ENCODE assay signal across 8 cellular contexts in genomic region chr5:35618791-35619190, GRCh38. TPM values are rescaled to one million over a fixed set of nuclear protein-coding genes. Genes with fewer than 3 reads are reported as not detected.
DNase-seq lines count a peak whose midpoint lies in the region; ATAC-seq and TF ChIP-seq lines count a peak whose summit lies in the region.

No MANE protein-coding gene starts in this region.

- no peaks in the 10 kb centered on the region for H3K27me3 Mint-ChIP-seq in activated naive CD4-positive, alpha-beta T cell treated with anti-CD3 and anti-CD28 coated beads, Interleukin-2, amount 50 U/mL, for 24 hours
- no peaks in the 10 kb centered on the region for H3K27me3 Mint-ChIP-seq in activated CD8-positive, alpha-beta T cell treated with anti-CD3 and anti-CD28 coated beads, Interleukin-2, amount 10 ng/mL, durations not matched to agents 7 days and 5 days (ENCODE audit: low read depth)
- H3K27me3 Mint-ChIP-seq in immature natural killer cell (ENCODE audit: low read depth in 3 of 3), result peaks cover 0 to 12% (median 2%) of the 10 kb centered on the region in 3 donors

- POLR2A ChIA-PET in activated CD8-positive, alpha-beta T cell treated with anti-CD3 and anti-CD28 coated beads, Interleukin-2, amount 10 ng/mL, durations not matched to agents 7 days and 5 days (lab: Charles Lee), result interaction anchor here (1.1 kb wide), 1 partner anchor 139 kb away, joined by 3 read pairs; no protein-coding TSS in a partner anchor

- H3K9me3 ChIP-seq in thoracic aorta, result no peaks in the 10 kb centered on the region

- H3K27ac Mint-ChIP-seq in activated naive CD4-positive, alpha-beta T cell treated with anti-CD3 and anti-CD28 coated beads, Interleukin-2, amount 50 U/mL, for 24 hours, result no peak overlapping the region
- H3K27ac Mint-ChIP-seq in activated CD8-positive, alpha-beta T cell treated with anti-CD3 and anti-CD28 coated beads, Interleukin-2, amount 10 ng/mL, durations not matched to agents 7 days and 5 days, result peak overlapping the region; percentile 96
- H3K27ac Mint-ChIP-seq in immature natural killer cell, result peak overlapping the region; percentile 57 to 99 (median 76)

- peaks cover 3 to 12% of the 10 kb centered on the region in 2 donors for H3K4me1 ChIP-seq in thoracic aorta (ENCODE audit: control insufficient read depth in 1 of 2, low read depth in 2 of 2)

- H3K36me3 Mint-ChIP-seq in activated naive CD4-positive, alpha-beta T cell treated with anti-CD3 and anti-CD28 coated beads, Interleukin-2, amount 50 U/mL, for 24 hours, result peaks cover 1% of the 10 kb centered on the region
- H3K36me3 Mint-ChIP-seq in activated CD8-positive, alpha-beta T cell treated with anti-CD3 and anti-CD28 coated beads, Interleukin-2, amount 10 ng/mL, durations not matched to agents 7 days and 5 days (ENCODE audit: low read depth), result peaks cover 5% of the 10 kb centered on the region
- peaks cover 0 to 3% (median 0%) of the 10 kb centered on the region in 3 donors for H3K36me3 Mint-ChIP-seq in immature natural killer cell

- CTCF ChIA-PET in activated CD8-positive, alpha-beta T cell treated with anti-CD3 and anti-CD28 coated beads, Interleukin-2, amount 10 ng/mL, durations not matched to agents 7 days and 5 days (lab: Charles Lee), result interaction anchor here (0.8 to 4.8 kb wide), 8 partner anchors 8 to 307 kb away, joined by 3 to 41 read pairs (median 6); no protein-coding TSS in a partner anchor

- no peak for DNase-seq in activated naive CD4-positive, alpha-beta T cell treated with anti-CD3 and anti-CD28 coated beads, Interleukin-2, amount 50 U/mL, for 16 hours
- no peak for DNase-seq in activated CD8-positive, alpha-beta T cell treated with anti-CD3 and anti-CD28 coated beads, Interleukin-2, amount 10 ng/mL, durations not matched to agents 7 days and 5 days
- no peak for DNase-seq in immature natural killer cell
- no peak for DNase-seq in thoracic aorta (ENCODE audit: low spot score)
- DNase-seq in GM10266 (ENCODE audit: extremely low spot score), result no peak
- no peak for DNase-seq in amniotic stem cell (lab: John Stamatoyannopoulos, UW)
- no peak for DNase-seq in kidney glomerular epithelial cell (lab: John Stamatoyannopoulos, UW)

- H3K27ac ChIP-seq in thoracic aorta, result no peak overlapping the region

- H3K4me1 Mint-ChIP-seq in activated naive CD4-positive, alpha-beta T cell treated with anti-CD3 and anti-CD28 coated beads, Interleukin-2, amount 50 U/mL, for 24 hours, result peaks cover 28% of the 10 kb centered on the region
- H3K4me1 Mint-ChIP-seq in activated CD8-positive, alpha-beta T cell treated with anti-CD3 and anti-CD28 coated beads, Interleukin-2, amount 10 ng/mL, durations not matched to agents 7 days and 5 days (ENCODE audit: low read depth), result peaks cover 39% of the 10 kb centered on the region
- H3K4me1 Mint-ChIP-seq in immature natural killer cell, result peaks cover 34 to 44% of the 10 kb centered on the region in 2 donors

- peaks cover 3% of the 10 kb centered on the region for H3K9me3 Mint-ChIP-seq in activated naive CD4-positive, alpha-beta T cell treated with anti-CD3 and anti-CD28 coated beads, Interleukin-2, amount 50 U/mL, for 24 hours
- peaks cover 18% of the 10 kb centered on the region for H3K9me3 Mint-ChIP-seq in activated CD8-positive, alpha-beta T cell treated with anti-CD3 and anti-CD28 coated beads, Interleukin-2, amount 10 ng/mL, durations not matched to agents 7 days and 5 days (ENCODE audit: insufficient read depth)
- peaks cover 0 to 4% (median 0%) of the 10 kb centered on the region in 6 donors for H3K9me3 Mint-ChIP-seq in immature natural killer cell

- H3K27me3 ChIP-seq in thoracic aorta (replicated peaks; ENCODE audit: insufficient read depth), result no peaks in the 10 kb centered on the region

- no peaks in the 10 kb centered on the region for H3K36me3 ChIP-seq in thoracic aorta

- H3K4me3 Mint-ChIP-seq in activated naive CD4-positive, alpha-beta T cell treated with anti-CD3 and anti-CD28 coated beads, Interleukin-2, amount 50 U/mL, for 24 hours, result peak overlapping the region; percentile 90
- H3K4me3 Mint-ChIP-seq in activated CD8-positive, alpha-beta T cell treated with anti-CD3 and anti-CD28 coated beads, Interleukin-2, amount 10 ng/mL, durations not matched to agents 7 days and 5 days, result peak overlapping the region; percentile 91
- H3K4me3 Mint-ChIP-seq in immature natural killer cell, result peak overlapping the region; percentile 91 to 98 (median 96)

- TF ChIP-seq CTCF in thoracic aorta (IDR thresholded peaks at IDR 0.05), result no peak
- TF ChIP-seq CTCF in GM10266 (IDR thresholded peaks at IDR 0.05; ENCODE audit: control insufficient read depth, insufficient read depth, low read depth, missing control alignments), result no peak

- H3K4me3 ChIP-seq in thoracic aorta, result peak overlapping the region; percentile 78

- no peak for ATAC-seq in activated CD8-positive, alpha-beta T cell treated with anti-CD3 and anti-CD28 coated beads, Interleukin-2, amount 10 ng/mL, durations not matched to agents 7 days and 5 days
- no peak for ATAC-seq in thoracic aorta (ENCODE audit: insufficient number of reproducible peaks, low FRiP score, low read depth)

RNA-seq across cellular contexts. Expression of gene SPEF2, which starts 1.1 kb away (rescaled TPM):
- 1 to 10 TPM; 5.1 to 6.4 TPM for total RNA-seq in activated CD8-positive, alpha-beta T cell treated with anti-CD3 and anti-CD28 coated beads, Interleukin-2, amount 10 ng/mL, durations not matched to agents 7 days and 5 days
- 1 to 10 TPM; 2.2 to 5.1 (median 4.9) TPM for polyA plus RNA-seq in immature natural killer cell
- 10 to 100 TPM in 1 of 2 donors, 1 to 10 TPM in 1; 1.9 to 16.2 TPM for total RNA-seq in thoracic aorta
